In genomic region chr7:1050956-1051690, GRCh38 we compare ENCODE assay signal across 19 cellular contexts. TPM values are rescaled to one million over a fixed set of nuclear protein-coding genes. Genes with fewer than 3 reads are reported as not detected.
DNase-seq lines count a peak whose midpoint lies in the region; ATAC-seq and TF ChIP-seq lines count a peak whose summit lies in the region.
"Had no signal": no experiment of that assay in that cellular context is flagged by ENCODE, and none has a peak within 500 bp of the region (broad histone marks: within the 10 kb centered on the region; RNA-seq: fewer than 3 reads in every experiment).

No MANE protein-coding gene starts in this region.

- H3K27me3 Mint-ChIP-seq in activated T-cell treated with anti-CD3 and anti-CD28 coated beads, Interleukin-2, amount 50 U/mL, for 72 hours (ENCODE audit: low read depth) = no peaks in the 10 kb centered on the region
- H3K27me3 Mint-ChIP-seq: activated CD4-positive, alpha-beta memory T cell treated with anti-CD3 and anti-CD28 coated beads for 36 hours; activated naive CD8-positive, alpha-beta T cell treated with anti-CD3 and anti-CD28 coated beads, Interleukin-2, amount 50 U/mL, for 24 hours; CD4-positive, CD25-positive, alpha-beta regulatory T cell; naive thymus-derived CD4-positive, alpha-beta T cell had no signal

- peaks cover 18% of the 10 kb centered on the region for H4K20me1 ChIP-seq in osteoblast (ENCODE audit: insufficient read depth, low read length)

- WGBS in heart right ventricle, 2 donors = 63 to 73% methylated on average over 22 of the region's 22 CpGs

- TF ChIP-seq CTCF in heart right ventricle (IDR thresholded peaks at IDR 0.05) (no peak), gastrocnemius medialis (IDR thresholded peaks at IDR 0.05 in 4 of 5, conservative IDR thresholded peaks at IDR 0.05 in 1 of 5) (no peak), osteoblast (IDR thresholded peaks at IDR 0.05; ENCODE audit: extremely low read depth, low read depth, low read length) (no peak)

- H3K4me3 Mint-ChIP-seq in activated T-cell treated with anti-CD3 and anti-CD28 coated beads, Interleukin-2, amount 50 U/mL, for 72 hours = no peak overlapping the region
- H3K4me3 Mint-ChIP-seq: activated CD4-positive, alpha-beta memory T cell treated with anti-CD3 and anti-CD28 coated beads for 36 hours; activated naive CD8-positive, alpha-beta T cell treated with anti-CD3 and anti-CD28 coated beads, Interleukin-2, amount 50 U/mL, for 24 hours had no signal

- peak overlapping the region in 9 of 10 donors; percentile 73 to 95 (median 89) for H3K27ac ChIP-seq in heart right ventricle
- H3K27ac ChIP-seq in gastrocnemius medialis = peak overlapping the region; percentile 25 to 73 (median 68)
- no peak overlapping the region for H3K27ac ChIP-seq in osteoblast (ENCODE audit: low read depth, low read length)

- H3K79me2 ChIP-seq in osteoblast (ENCODE audit: insufficient read depth, low read length) = no peaks in the 10 kb centered on the region

- peaks cover 43 to 100% (median 91%) of the 10 kb centered on the region in 9 donors for H3K4me1 ChIP-seq in heart right ventricle
- H3K4me1 ChIP-seq in gastrocnemius medialis = peaks cover 52 to 54% of the 10 kb centered on the region in 2 donors
- no peaks in the 10 kb centered on the region for H3K4me1 ChIP-seq in osteoblast (ENCODE audit: insufficient read depth, low read length)

- no peak for DNase-seq in activated T-cell treated with anti-CD3 and anti-CD28 coated beads, Interleukin-2, amount 50 U/mL, for 72 hours
- DNase-seq in activated T-cell treated with anti-CD3 and anti-CD28 coated beads, Interleukin-2, amount 50 U/mL, for 1 hour = no peak
- peak in 1 of 2 donors; percentile 52 for DNase-seq in heart right ventricle
- no peak for DNase-seq in gastrocnemius medialis
- no peak for DNase-seq in osteoblast (ENCODE audit: insufficient read length, low spot score, missing footprints)
- DNase-seq in NCI-H146 (lab: John Stamatoyannopoulos, UW) = no peak
- DNase-seq in ACHN = no peak
- DNase-seq in DMS53 treated with DMSO at 0.1 percent for 48 hours (lab: John Stamatoyannopoulos, UW; ENCODE audit: unreplicated experiment) = no peak
- DNase-seq: activated CD4-positive, alpha-beta memory T cell treated with anti-CD3 and anti-CD28 coated beads for 36 hours; activated naive CD8-positive, alpha-beta T cell treated with anti-CD3 and anti-CD28 coated beads, Interleukin-2, amount 50 U/mL, for 24 hours; activated T-cell treated with anti-CD3 and anti-CD28 coated beads, Interleukin-2, amount 50 U/mL, for 48 hours; CD4-positive, CD25-positive, alpha-beta regulatory T cell; naive thymus-derived CD4-positive, alpha-beta T cell; NCI-H1930; NCI-H510A treated with DMSO at 0.1 percent for 48 hours; PC-3; SK-N-SH; stimulated activated CD4-positive, alpha-beta T cell treated with anti-CD3 and anti-CD28 coated beads, Interleukin-2, amount 100 ng/mL, for 24 hours; testis had no signal

- no peak for ATAC-seq in activated T-cell treated with anti-CD3 and anti-CD28 coated beads, Interleukin-2, amount 50 U/mL, for 72 hours (replicated peaks in 1 of 2)
- ATAC-seq in heart right ventricle = no peak
- no peak for ATAC-seq in gastrocnemius medialis
- ATAC-seq: activated naive CD8-positive, alpha-beta T cell treated with anti-CD3 and anti-CD28 coated beads, Interleukin-2, amount 50 U/mL, for 24 hours; naive thymus-derived CD4-positive, alpha-beta T cell; PC-3 had no signal

- H3K9me3 ChIP-seq in heart right ventricle (no peaks in the 10 kb centered on the region), gastrocnemius medialis (no peaks in the 10 kb centered on the region), osteoblast (ENCODE audit: low read depth, low read length) (no peaks in the 10 kb centered on the region)
- H3K9me3 ChIP-seq: SK-N-SH, testis had no signal

- no peaks in the 10 kb centered on the region for H3K36me3 Mint-ChIP-seq in activated T-cell treated with anti-CD3 and anti-CD28 coated beads, Interleukin-2, amount 50 U/mL, for 72 hours (ENCODE audit: insufficient read depth in 2 of 2)
- H3K36me3 Mint-ChIP-seq: activated CD4-positive, alpha-beta memory T cell treated with anti-CD3 and anti-CD28 coated beads for 36 hours; CD4-positive, CD25-positive, alpha-beta regulatory T cell; naive thymus-derived CD4-positive, alpha-beta T cell had no signal

- no peaks in the 10 kb centered on the region for H3K9me3 Mint-ChIP-seq in activated T-cell treated with anti-CD3 and anti-CD28 coated beads, Interleukin-2, amount 50 U/mL, for 72 hours
- H3K9me3 Mint-ChIP-seq: activated CD4-positive, alpha-beta memory T cell treated with anti-CD3 and anti-CD28 coated beads for 36 hours; activated naive CD8-positive, alpha-beta T cell treated with anti-CD3 and anti-CD28 coated beads, Interleukin-2, amount 50 U/mL, for 24 hours; CD4-positive, CD25-positive, alpha-beta regulatory T cell; naive thymus-derived CD4-positive, alpha-beta T cell had no signal

- peaks cover 51% of the 10 kb centered on the region for H3K4me1 Mint-ChIP-seq in activated T-cell treated with anti-CD3 and anti-CD28 coated beads, Interleukin-2, amount 50 U/mL, for 72 hours (ENCODE audit: low read depth)

- in situ Hi-C loops in gastrocnemius medialis (cut with MboI; ENCODE audit: low sequenced_read_pairs in 4 of 4) = no loop called here
- in situ Hi-C loops in ACHN (cut with HindIII; ENCODE audit: low pct_ligation_motif_present, low pct_unique_long_range_greater_than_20kb, low sequenced_read_pairs) = no loop called here

- H3K27me3 ChIP-seq in heart right ventricle (peaks cover 0 to 12% (median 0%) of the 10 kb centered on the region in 7 donors), gastrocnemius medialis (no peaks in the 10 kb centered on the region), osteoblast (ENCODE audit: insufficient read depth, low read length) (no peaks in the 10 kb centered on the region)
- H3K27me3 ChIP-seq: testis had no signal

- H2AFZ ChIP-seq in osteoblast (ENCODE audit: low read length) = no peak overlapping the region

- H3K27ac Mint-ChIP-seq in activated T-cell treated with anti-CD3 and anti-CD28 coated beads, Interleukin-2, amount 50 U/mL, for 72 hours = peak overlapping the region; percentile 72
- H3K27ac Mint-ChIP-seq: activated CD4-positive, alpha-beta memory T cell treated with anti-CD3 and anti-CD28 coated beads for 36 hours; activated naive CD8-positive, alpha-beta T cell treated with anti-CD3 and anti-CD28 coated beads, Interleukin-2, amount 50 U/mL, for 24 hours had no signal

- no peak for TF ChIP-seq POLR2A in gastrocnemius medialis (IDR thresholded peaks at IDR 0.05)

- no peak overlapping the region for H3K4me2 ChIP-seq in osteoblast (ENCODE audit: insufficient read depth, low read length)
- H3K4me2 ChIP-seq: SK-N-SH had no signal

- intact Hi-C loops in heart right ventricle (cut with DNase I) = no loop called here
- intact Hi-C loops in gastrocnemius medialis (cut with DNase I; ENCODE audit: low total_unique reads) = no loop called here

- H3K4me3 ChIP-seq in heart right ventricle (no peak overlapping the region), gastrocnemius medialis (no peak overlapping the region), osteoblast (ENCODE audit: insufficient read depth, low read length) (no peak overlapping the region)
- H3K4me3 ChIP-seq: testis had no signal

- H3K36me3 ChIP-seq in heart right ventricle = no peaks in the 10 kb centered on the region
- H3K36me3 ChIP-seq in gastrocnemius medialis = no peaks in the 10 kb centered on the region
- H3K36me3 ChIP-seq in osteoblast (ENCODE audit: insufficient read depth, low read length) = no peaks in the 10 kb centered on the region

RNA-seq across cellular contexts. Expression of gene GPR146, which starts 6.8 kb away (rescaled TPM):
- total RNA-seq in activated T-cell treated with anti-CD3 and anti-CD28 coated beads, Interleukin-2, amount 50 U/mL, for 72 hours = 1 to 10 TPM in 1 of 2 donors, under 1 TPM in 1; 0.91 to 2.7 TPM
- total RNA-seq in heart right ventricle = 10 to 100 TPM; 15.1 to 34.5 (median 22.7) TPM
- 10 to 100 TPM; 13.3 to 28.7 TPM for polyA plus RNA-seq in heart right ventricle
- 10 to 100 TPM; 23.3 to 43.8 (median 29.5) TPM for total RNA-seq in gastrocnemius medialis
- 3.5 and 5.1 TPM in 2 replicates for total RNA-seq in osteoblast

RNA-seq across cellular contexts. Expression of gene GPER1, which starts 36.8 kb away (rescaled TPM):
- total RNA-seq in activated T-cell treated with anti-CD3 and anti-CD28 coated beads, Interleukin-2, amount 50 U/mL, for 72 hours = under 1 TPM; 0.24 to 0.56 TPM
- 1 to 10 TPM; 1.1 to 4.7 (median 1.7) TPM for total RNA-seq in heart right ventricle
- 1 to 10 TPM; 3.0 to 4.5 TPM for polyA plus RNA-seq in heart right ventricle
- 1 to 10 TPM in 3 of 4 donors, under 1 TPM in 1; 0.92 to 3.2 (median 2.1) TPM for total RNA-seq in gastrocnemius medialis
- 10.3 and 10.5 TPM in 2 replicates for total RNA-seq in osteoblast
- total RNA-seq: CD4-positive, CD25-positive, alpha-beta regulatory T cell had no signal
